Comparison of ENCODE assay signal across 16 cellular contexts in the genomic region with DNA sequence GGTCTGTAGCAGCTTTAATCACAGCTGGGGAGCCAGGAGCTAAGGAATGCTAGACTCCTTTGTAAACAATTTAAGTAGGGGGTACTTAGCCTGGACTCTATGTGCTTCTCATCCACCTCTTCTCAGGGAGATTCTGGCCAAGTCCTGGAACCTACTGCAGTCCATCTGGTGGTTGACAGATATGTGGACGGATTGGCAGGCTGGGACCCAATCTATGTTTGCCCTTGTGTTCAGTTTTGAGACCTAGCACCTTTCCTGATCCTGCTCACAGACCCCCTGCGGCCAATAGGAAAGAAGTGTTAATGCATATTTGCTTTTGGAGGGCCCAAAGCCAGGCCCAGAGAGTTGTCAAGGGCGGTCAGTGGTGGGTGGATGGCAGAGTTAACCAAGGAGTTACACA. TPM values are rescaled to one million over a fixed set of nuclear protein-coding genes. Genes with fewer than 3 reads are reported as not detected.
DNase-seq lines count a peak whose midpoint lies in the region.
"Had no signal": no experiment of that assay in that cellular context is flagged by ENCODE, and none has a peak within 500 bp of the region (broad histone marks: within the 10 kb centered on the region; RNA-seq: fewer than 3 reads in every experiment).

No MANE protein-coding gene starts in this region.

- no peaks in the 10 kb centered on the region for H3K9me3 ChIP-seq in Karpas-422 (ENCODE audit: low read length)
- H3K9me3 ChIP-seq: BLaER1 treated with 17β-estradiol and CSF1 and Interleukin-3, amounts not matched to agents 10 nM and 100 nM had no signal

- H3K4me3 ChIP-seq in Karpas-422 (ENCODE audit: low read length) = no peak overlapping the region
- H3K4me3 ChIP-seq: BLaER1 treated with 17β-estradiol and CSF1 and Interleukin-3, amounts not matched to agents 10 nM and 100 nM; GM12878; GM23338 had no signal

- H3K4me1 ChIP-seq in Karpas-422 (ENCODE audit: low read length) = no peaks in the 10 kb centered on the region

- H3K27ac ChIP-seq in layer of hippocampus (ENCODE audit: low read depth, low read length) = peak overlapping the region; percentile 73
- peak overlapping the region; percentile 37 for H3K27ac ChIP-seq in temporal lobe (ENCODE audit: low read depth, low read length)
- H3K27ac ChIP-seq in Karpas-422 (ENCODE audit: low read length) = no peak overlapping the region
- H3K27ac ChIP-seq: 22Rv1; BLaER1 treated with 17β-estradiol and CSF1 and Interleukin-3, amounts not matched to agents 10 nM and 100 nM had no signal

- no peaks in the 10 kb centered on the region for H3K9me2 ChIP-seq in Karpas-422 (replicated peaks; ENCODE audit: insufficient read depth, low read length)

- H3K9ac ChIP-seq in Karpas-422 (ENCODE audit: low read length) = no peak overlapping the region
- H3K9ac ChIP-seq: BLaER1 treated with 17β-estradiol and CSF1 and Interleukin-3, amounts not matched to agents 10 nM and 100 nM had no signal

- in situ Hi-C loops in ACHN (cut with HindIII; ENCODE audit: low pct_ligation_motif_present, low pct_unique_long_range_greater_than_20kb, low sequenced_read_pairs) = loop anchor here (25.0 kb wide), 1 partner anchor 111 kb away; the partner anchor contains the start of gene IRF1

- H2AFZ ChIP-seq in Karpas-422 (ENCODE audit: low read length) = no peak overlapping the region
- H2AFZ ChIP-seq: GM23338 had no signal

- H4K20me1 ChIP-seq in Karpas-422 (ENCODE audit: insufficient read depth, low read depth, low read length) = no peaks in the 10 kb centered on the region

- no peak overlapping the region for H3K4me2 ChIP-seq in Karpas-422 (ENCODE audit: low read depth, low read length, poor library complexity, severe bottlenecking)
- H3K4me2 ChIP-seq: BLaER1 treated with 17β-estradiol and CSF1 and Interleukin-3, amounts not matched to agents 10 nM and 100 nM; GM23338 had no signal

- no peaks in the 10 kb centered on the region for H3K79me2 ChIP-seq in Karpas-422 (ENCODE audit: low read length)

- no peaks in the 10 kb centered on the region for H3K36me3 ChIP-seq in Karpas-422 (ENCODE audit: insufficient read depth, low read length)

- DNase-seq in NCI-H82 (lab: John Stamatoyannopoulos, UW) = peak; percentile 11
- DNase-seq in NCI-H82 treated with DMSO at 0.1 percent for 48 hours (lab: John Stamatoyannopoulos, UW; ENCODE audit: unreplicated experiment) = no peak
- peak; percentile 41 for DNase-seq in cerebellum (ENCODE audit: low spot score)
- DNase-seq in Karpas-422 = no peak
- no peak for DNase-seq in AG08396 (ENCODE audit: low spot score)
- DNase-seq in ACHN = no peak
- DNase-seq: Calu3; CD4-positive, alpha-beta T cell; DMS 273 treated with DMSO at 0.1 percent for 48 hours; H7 had no signal

- H3K27me3 ChIP-seq in layer of hippocampus (ENCODE audit: control insufficient read depth, insufficient read depth, low read length) (no peaks in the 10 kb centered on the region), Karpas-422 (ENCODE audit: low read length) (no peaks in the 10 kb centered on the region)
- H3K27me3 ChIP-seq: BLaER1 treated with 17β-estradiol and CSF1 and Interleukin-3, amounts not matched to agents 10 nM and 100 nM had no signal

RNA-seq across cellular contexts. Expression of gene SLC22A5, which starts 6.4 kb away (rescaled TPM):
- total RNA-seq in cerebellum (10.4 TPM), temporal lobe (6.1 TPM)
- 1.3 and 5.2 TPM in 2 replicates for total RNA-seq in Karpas-422 (2014; rRNA removed; shearing (Covaris generic); ENCODE audit: low replicate concordance)

Comparison
In these comparisons a context has a peak if more than half of its experiments do, and no peak if none do; other contexts are left out.
1. DNase-seq: peak in NCI-H82 (single experiment) and cerebellum (single experiment); none in NCI-H82 treated with DMSO at 0.1 percent for 48 hours (single experiment), Karpas-422 (single experiment), AG08396 (single experiment) and ACHN (single experiment).